8 cellular contexts compared by ENCODE assay signal in genomic region chr5:78162253-78162862, GRCh38.
DNase-seq lines count a peak whose midpoint lies in the region; ATAC-seq and TF ChIP-seq lines count a peak whose summit lies in the region.

No MANE protein-coding gene starts in this region.

- H4K20me1 ChIP-seq in DOHH2 (ENCODE audit: control insufficient read depth, insufficient read depth, low read depth, low read length) = no peaks in the 10 kb centered on the region

- H3K27ac ChIP-seq in DOHH2 (ENCODE audit: low read depth, low read length) (no peak overlapping the region), stomach (no peak overlapping the region)

- no peaks in the 10 kb centered on the region for H3K79me2 ChIP-seq in DOHH2 (ENCODE audit: control insufficient read depth, low read length)

- no peaks in the 10 kb centered on the region for H3K9me3 ChIP-seq in DOHH2 (ENCODE audit: control insufficient read depth, insufficient read depth, low read length)
- H3K9me3 ChIP-seq in stomach = no peaks in the 10 kb centered on the region

- H3K4me1 ChIP-seq in DOHH2 (ENCODE audit: control insufficient read depth, low read length) (no peaks in the 10 kb centered on the region), stomach (no peaks in the 10 kb centered on the region)

- TF ChIP-seq EP300 in stomach (IDR thresholded peaks at IDR 0.05) = no peak

- H3K27me3 ChIP-seq in DOHH2 (ENCODE audit: control insufficient read depth, low read length) (no peaks in the 10 kb centered on the region), stomach (no peaks in the 10 kb centered on the region)

- no peak overlapping the region for H3K4me2 ChIP-seq in DOHH2 (ENCODE audit: low read length)

- ATAC-seq in HG03432 (IDR thresholded peaks at IDR 0.05; ENCODE audit: unreplicated experiment) (no peak), HG03378 (IDR thresholded peaks at IDR 0.05; ENCODE audit: unreplicated experiment) (no peak)

- WGBS in stomach, 5 donors = 92 to 99% (median 96%) methylated on average over 3 of the region's 3 CpGs

- no peak overlapping the region for H3K4me3 ChIP-seq in DOHH2 (ENCODE audit: low read length)
- no peak overlapping the region for H3K4me3 ChIP-seq in stomach

- no peak for TF ChIP-seq POLR2A in stomach (IDR thresholded peaks at IDR 0.05)

- H3K36me3 ChIP-seq in DOHH2 (ENCODE audit: control insufficient read depth, low read length) = peaks cover 3% of the 10 kb centered on the region
- peaks cover 0 to 55% (median 47%) of the 10 kb centered on the region in 4 donors for H3K36me3 ChIP-seq in stomach

- TF ChIP-seq CTCF in DOHH2 (IDR thresholded peaks at IDR 0.05; ENCODE audit: low read depth, low read length, poor library complexity, severe bottlenecking) = peak; percentile 69
- peak in 5 of 7 experiments; percentile 7 to 28 (median 17) for TF ChIP-seq CTCF in stomach (IDR thresholded peaks at IDR 0.05)

- DNase-seq in HuH-7.5 (ENCODE audit: low spot score) (peak; percentile 8), RPMI8226 (peak; percentile 18), globus pallidus (ENCODE audit: low spot score) (peak; percentile 42), stomach (no peak), T1000 (lab: John Stamatoyannopoulos, UW) (no peak)

- no peaks in the 10 kb centered on the region for H3K9me2 ChIP-seq in DOHH2 (replicated peaks; ENCODE audit: control insufficient read depth, low read length)

- intact Hi-C loops in stomach (cut with DNase I; ENCODE audit: low total_unique reads) = no loop called here

- H3F3A ChIP-seq in DOHH2 (ENCODE audit: control insufficient read depth, insufficient read depth) = peaks cover 10% of the 10 kb centered on the region; the same call in 1 of the 2 replicates

Comparison
In these comparisons a context has a peak if more than half of its experiments do, and no peak if none do; other contexts are left out.
1. DNase-seq: peak in HuH-7.5 (single experiment), RPMI8226 (single experiment) and globus pallidus (single experiment); none in stomach (single experiment) and T1000 (single experiment).